ENCODE assay signal across 13 cellular contexts in genomic region chr1:51592711-51593110, GRCh38.
"Had no signal": no experiment of that assay in that cellular context is flagged by ENCODE, and none has a peak within 500 bp of the region (broad histone marks: within the 10 kb centered on the region; RNA-seq: fewer than 3 reads in every experiment).

No MANE protein-coding gene starts in this region.

- H3K36me3 ChIP-seq: cardiac muscle cell, left ventricle myocardium inferior, ovary, tibial nerve had no signal

- H3K4me3 ChIP-seq: cardiac muscle cell, left ventricle myocardium inferior, ovary, psoas muscle, tibial nerve had no signal

- ATAC-seq: activated CD8-positive, alpha-beta memory T cell treated with anti-CD3 and anti-CD28 coated beads, Interleukin-2, amount 10 ng/mL, durations not matched to agents 7 days and 5 days; psoas muscle; right cardiac atrium had no signal

- H3K27me3 ChIP-seq: cardiac muscle cell, ovary, tibial nerve had no signal

- DNase-seq: activated CD4-positive, alpha-beta memory T cell treated with anti-CD3 and anti-CD28 coated beads, Interleukin-2, amount 10 ng/mL, durations not matched to agents 7 days and 5 days; activated CD4-positive, alpha-beta T cell treated with anti-CD3 and anti-CD28 coated beads for 48 hours; activated CD4-positive, CD25-positive, alpha-beta regulatory T cell; activated CD8-positive, alpha-beta memory T cell treated with anti-CD3 and anti-CD28 coated beads, Interleukin-2, amount 10 ng/mL, durations not matched to agents 7 days and 5 days; effector memory CD4-positive, alpha-beta T cell; head of caudate nucleus; kidney glomerular epithelial cell; left ventricle myocardium inferior; ovary; psoas muscle; right cardiac atrium had no signal

- H3K27ac ChIP-seq: cardiac muscle cell, left ventricle myocardium inferior, ovary, psoas muscle, tibial nerve had no signal

- H3K4me1 ChIP-seq: left ventricle myocardium inferior, psoas muscle, tibial nerve had no signal

- H3K9me3 ChIP-seq: left ventricle myocardium inferior, ovary, psoas muscle, tibial nerve had no signal
